Comparison of ENCODE assay signal across 8 cellular contexts in the genomic region with DNA sequence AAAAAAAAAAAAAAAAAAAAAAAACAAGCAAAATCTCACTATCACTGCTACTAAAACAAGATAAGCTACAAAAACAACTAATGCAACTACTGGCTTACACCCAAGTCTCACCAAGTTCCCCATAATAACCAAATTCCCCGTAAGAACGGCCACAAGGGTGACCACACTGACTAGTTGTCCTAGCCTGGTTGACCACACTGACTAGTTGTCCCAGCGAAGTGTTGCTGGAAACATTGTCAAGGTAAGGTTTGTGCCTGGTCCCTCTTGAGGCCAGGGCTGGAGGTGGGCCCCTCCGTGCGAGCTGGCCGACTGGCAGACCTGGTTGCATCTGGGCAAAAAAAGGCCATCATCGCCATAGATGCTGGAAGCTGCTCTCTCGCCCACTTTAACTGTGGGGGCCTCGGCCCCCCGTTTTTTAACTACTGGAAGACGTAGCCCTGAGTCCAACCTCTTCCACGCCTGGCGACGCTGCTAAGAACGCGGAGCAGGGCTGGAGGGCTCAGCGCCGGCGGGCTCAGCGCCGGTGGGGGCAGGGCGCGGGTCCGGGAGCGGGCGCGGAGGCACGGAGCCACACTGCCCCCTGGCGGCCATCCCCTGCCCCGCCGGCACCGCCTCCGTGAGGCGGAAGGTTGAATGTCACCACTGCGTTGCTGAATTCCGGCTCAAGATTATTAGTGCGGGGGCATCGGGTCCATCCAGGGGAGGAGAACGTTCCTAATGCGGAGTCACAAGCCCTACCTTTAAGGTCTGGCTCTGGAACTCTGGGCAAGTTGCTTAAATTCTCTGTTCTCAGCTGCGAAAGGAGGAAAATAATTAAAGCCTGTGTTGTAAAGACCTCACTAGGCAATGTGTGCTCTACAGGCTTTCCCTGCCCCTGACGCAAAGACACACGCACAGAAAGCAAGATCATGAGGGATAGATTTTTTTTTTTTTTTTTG.
DNase-seq lines count a peak whose midpoint lies in the region; ATAC-seq lines count a peak whose summit lies in the region.

No MANE protein-coding gene starts in this region.

- H3K4me1 Mint-ChIP-seq in CD8-positive, alpha-beta memory T cell, result peaks cover 10 to 16% (median 13%) of the 10 kb centered on the region in 3 donors
- H3K4me1 Mint-ChIP-seq in activated naive CD4-positive, alpha-beta T cell treated with anti-CD3 and anti-CD28 coated beads, Interleukin-2, amount 10 ng/mL, durations not matched to agents 7 days and 5 days, result peaks cover 13% of the 10 kb centered on the region

- H3K27ac Mint-ChIP-seq in CD8-positive, alpha-beta memory T cell, result peak overlapping the region in 3 of 8 donors; percentile 31 to 71 (median 64)
- H3K27ac Mint-ChIP-seq in activated naive CD4-positive, alpha-beta T cell treated with anti-CD3 and anti-CD28 coated beads, Interleukin-2, amount 10 ng/mL, durations not matched to agents 7 days and 5 days, result peak overlapping the region; percentile 52

- CTCF ChIA-PET in CD8-positive, alpha-beta memory T cell (lab: Charles Lee), result interaction anchor here (0.6 to 2.7 kb wide), 10 partner anchors 10 to 1560 kb away, joined by 3 to 10 read pairs (median 4); no protein-coding TSS in a partner anchor
- CTCF ChIA-PET in activated naive CD4-positive, alpha-beta T cell treated with anti-CD3 and anti-CD28 coated beads, Interleukin-2, amount 10 ng/mL, durations not matched to agents 7 days and 5 days (lab: Charles Lee), result interaction anchor here (0.7 to 2.1 kb wide), 20 partner anchors 9 to 1536 kb away, joined by 3 to 16 read pairs (median 3); no protein-coding TSS in a partner anchor

- H3K4me3 Mint-ChIP-seq in CD8-positive, alpha-beta memory T cell, result peak overlapping the region; percentile 38 to 82 (median 77)
- H3K4me3 Mint-ChIP-seq in activated naive CD4-positive, alpha-beta T cell treated with anti-CD3 and anti-CD28 coated beads, Interleukin-2, amount 10 ng/mL, durations not matched to agents 7 days and 5 days, result peak overlapping the region; percentile 14

- ATAC-seq in GM21390 (IDR thresholded peaks at IDR 0.05; ENCODE audit: unreplicated experiment), result peak; percentile 85

- POLR2A ChIA-PET in CD8-positive, alpha-beta memory T cell (lab: Charles Lee), result no interaction called here

- H3K27me3 ChIP-seq in CD8-positive, alpha-beta memory T cell (ENCODE audit: insufficient read depth, low read length, poor library complexity, severe bottlenecking), result peaks cover 7% of the 10 kb centered on the region
- no peaks in the 10 kb centered on the region for H3K27me3 ChIP-seq in Karpas-422 (ENCODE audit: low read length)

- peak overlapping the region; percentile 47 for H3K4me2 ChIP-seq in Karpas-422 (ENCODE audit: low read depth, low read length, poor library complexity, severe bottlenecking)

- no peak overlapping the region for H3K9ac ChIP-seq in Karpas-422 (ENCODE audit: low read length)

- no peaks in the 10 kb centered on the region for H4K20me1 ChIP-seq in Karpas-422 (ENCODE audit: insufficient read depth, low read depth, low read length)

- H3K36me3 ChIP-seq in CD8-positive, alpha-beta memory T cell (ENCODE audit: insufficient read depth, low read length), result no peaks in the 10 kb centered on the region
- H3K36me3 ChIP-seq in Karpas-422 (ENCODE audit: insufficient read depth, low read length), result no peaks in the 10 kb centered on the region

- peak overlapping the region; percentile 22 for H3K4me3 ChIP-seq in CD8-positive, alpha-beta memory T cell (ENCODE audit: low read length)
- no peak overlapping the region for H3K4me3 ChIP-seq in Karpas-422 (ENCODE audit: low read length)

- H3K9me2 ChIP-seq in Karpas-422 (replicated peaks; ENCODE audit: insufficient read depth, low read length), result no peaks in the 10 kb centered on the region

- no peak overlapping the region for H3K27ac ChIP-seq in CD8-positive, alpha-beta memory T cell (ENCODE audit: low read depth, low read length)
- no peak overlapping the region for H3K27ac ChIP-seq in Karpas-422 (ENCODE audit: low read length)

- DNase-seq in CD8-positive, alpha-beta memory T cell, result peak; percentile 56 to 73 (median 58)
- DNase-seq in Karpas-422 (peak; percentile 82), SK-N-DZ (ENCODE audit: low spot score) (peak; percentile 76), globus pallidus (ENCODE audit: low spot score) (peak; percentile 74), nucleus accumbens (lab: John Stamatoyannopoulos, UW) (peak in 48 of 56 donors; percentile 9 to 83 (median 62)), superior temporal gyrus (ENCODE audit: extremely low spot score) (peak; percentile 81)
- DNase-seq in activated naive CD4-positive, alpha-beta T cell treated with anti-CD3 and anti-CD28 coated beads, Interleukin-2, amount 10 ng/mL, durations not matched to agents 7 days and 5 days, result peak; percentile 71

- H3K4me1 ChIP-seq in CD8-positive, alpha-beta memory T cell (ENCODE audit: insufficient read depth, low read length), result peaks cover 5% of the 10 kb centered on the region
- peaks cover 3% of the 10 kb centered on the region; the same call in 1 of the 2 replicates for H3K4me1 ChIP-seq in Karpas-422 (ENCODE audit: low read length)

- no peaks in the 10 kb centered on the region for H3K36me3 Mint-ChIP-seq in CD8-positive, alpha-beta memory T cell
- no peaks in the 10 kb centered on the region for H3K36me3 Mint-ChIP-seq in activated naive CD4-positive, alpha-beta T cell treated with anti-CD3 and anti-CD28 coated beads, Interleukin-2, amount 10 ng/mL, durations not matched to agents 7 days and 5 days

- peak overlapping the region; percentile 56 for H2AFZ ChIP-seq in Karpas-422 (ENCODE audit: low read length)

- peaks cover 0 to 3% (median 0%) of the 10 kb centered on the region in 5 donors for H3K9me3 Mint-ChIP-seq in CD8-positive, alpha-beta memory T cell
- H3K9me3 Mint-ChIP-seq in activated naive CD4-positive, alpha-beta T cell treated with anti-CD3 and anti-CD28 coated beads, Interleukin-2, amount 10 ng/mL, durations not matched to agents 7 days and 5 days, result no peaks in the 10 kb centered on the region

- peaks cover 28 to 59% of the 10 kb centered on the region in 2 donors for H3K27me3 Mint-ChIP-seq in CD8-positive, alpha-beta memory T cell
- H3K27me3 Mint-ChIP-seq in activated naive CD4-positive, alpha-beta T cell treated with anti-CD3 and anti-CD28 coated beads, Interleukin-2, amount 10 ng/mL, durations not matched to agents 7 days and 5 days, result peaks cover 90% of the 10 kb centered on the region

- no peaks in the 10 kb centered on the region for H3K9me3 ChIP-seq in CD8-positive, alpha-beta memory T cell (ENCODE audit: low read length)
- no peaks in the 10 kb centered on the region for H3K9me3 ChIP-seq in Karpas-422 (ENCODE audit: low read length)

- H3K79me2 ChIP-seq in Karpas-422 (ENCODE audit: low read length), result no peaks in the 10 kb centered on the region
